9 cellular contexts compared by ENCODE assay signal in the genomic region with DNA sequence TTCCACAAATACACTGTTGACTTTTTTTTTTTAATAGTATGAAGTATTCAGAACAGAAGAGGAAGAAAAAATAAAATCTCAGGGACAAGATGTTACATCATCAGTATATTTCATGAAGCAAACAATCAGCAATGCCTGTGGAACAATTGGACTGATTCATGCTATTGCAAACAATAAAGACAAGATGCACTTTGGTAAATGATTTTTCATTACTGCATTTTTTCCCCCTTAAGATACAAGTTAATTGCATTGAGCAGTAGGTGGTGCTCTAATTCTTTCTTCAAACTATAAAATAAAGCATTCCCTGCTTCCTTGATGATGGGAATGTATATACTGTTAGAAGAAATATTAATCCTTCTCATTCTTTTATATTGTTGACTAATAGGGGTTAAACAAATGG. TPM values are rescaled to one million over a fixed set of nuclear protein-coding genes. Genes with fewer than 3 reads are reported as not detected.
A peak's percentile ranks its signal among the peaks of the same experiment; 100 is the strongest.
DNase-seq lines count a peak whose midpoint lies in the region; ATAC-seq, FAIRE-seq and TF ChIP-seq lines count a peak whose summit lies in the region.
"Had no signal": no experiment of that assay in that cellular context is flagged by ENCODE, and none has a peak within 500 bp of the region (broad histone marks: within the 10 kb centered on the region; RNA-seq: fewer than 3 reads in every experiment).

No MANE protein-coding gene starts in this region.

- no peak for TF ChIP-seq POLR2A in A549 (IDR thresholded peaks at IDR 0.05; ENCODE audit: low read length)

- H3K9me3 ChIP-seq in A549 (no peaks in the 10 kb centered on the region), WERI-Rb-1 (ENCODE audit: severe bottlenecking) (no peaks in the 10 kb centered on the region), tibial artery (no peaks in the 10 kb centered on the region)

- TF ChIP-seq CTCF in A549 (IDR thresholded peaks at IDR 0.05) (peak; percentile 50), GM10248 (IDR thresholded peaks at IDR 0.05; ENCODE audit: control extremely low read depth, extremely low read depth, low read depth, missing control alignments) (peak; percentile 52), WERI-Rb-1 (IDR thresholded peaks at IDR 0.05; ENCODE audit: low read depth, low read length) (no peak), tibial artery (IDR thresholded peaks at IDR 0.05) (peak in 1 of 2 experiments; percentile 5)

- intact Hi-C loops in tibial artery (cut with DNase I; ENCODE audit: low total_unique reads): no loop called here

- peak; percentile 48 to 60 for TF ChIP-seq RAD21 in A549 (conservative IDR thresholded peaks at IDR 0.05 in 1 of 2, IDR thresholded peaks at IDR 0.05 in 1 of 2)

- H3K4me3 ChIP-seq in A549 (no peak overlapping the region), WERI-Rb-1 (ENCODE audit: low read depth, low read length) (no peak overlapping the region), tibial artery (no peak overlapping the region)

- no peak for TF ChIP-seq EP300 in A549 (IDR thresholded peaks at IDR 0.05)

- CTCF ChIA-PET in A549 (lab: Yijun Ruan, JAX) (no interaction called here), GM10248 (lab: Yijun Ruan, JAX) (no interaction called here)

- no peak overlapping the region; the same call in 2 of the 3 replicates for H3K4me2 ChIP-seq in A549

- ATAC-seq in A549: peak; percentile 52 to 68; a peak in 4 of 6 replicates
- ATAC-seq in GM21619 (IDR thresholded peaks at IDR 0.05; ENCODE audit: unreplicated experiment): no peak
- ATAC-seq: Right ventricle myocardium inferior had no signal

- H3K36me3 ChIP-seq in WERI-Rb-1 (no peaks in the 10 kb centered on the region), tibial artery (peaks cover 26 to 37% (median 33%) of the 10 kb centered on the region in 3 donors)

- H3K4me1 ChIP-seq in A549: peaks cover 14% of the 10 kb centered on the region; the same call in 2 of the 3 replicates
- H3K4me1 ChIP-seq in tibial artery: no peaks in the 10 kb centered on the region

- peak; percentile 28 for FAIRE-seq in A549 (lab: Jason Lieb, UNC)

- POLR2A ChIA-PET in A549 (lab: Yijun Ruan, JAX) (no interaction called here), GM10248 (lab: Yijun Ruan, JAX) (no interaction called here)

- peak; percentile 2 to 56 for DNase-seq in A549 (ENCODE audit: low read depth in 1 of 2, low spot score in 1 of 2)
- no peak for DNase-seq in GM10248 (ENCODE audit: extremely low spot score)
- DNase-seq in RKO (ENCODE audit: low spot score): peak; percentile 63
- DNase-seq in fibroblast of the conjunctiva (ENCODE audit: low read depth): peak; percentile 17
- DNase-seq in WERI-Rb-1: no peak
- DNase-seq in activated CD4-positive, alpha-beta T cell treated with anti-CD3 and anti-CD28 coated beads, Interleukin-2, amount 50 U/mL, for 48 hours: no peak
- DNase-seq in tibial artery: no peak

- H3K27me3 ChIP-seq in WERI-Rb-1 (ENCODE audit: insufficient read depth, low read depth, severe bottlenecking) (no peaks in the 10 kb centered on the region), tibial artery (no peaks in the 10 kb centered on the region)

- H3K27ac ChIP-seq in A549 (no peak overlapping the region; a peak in 1 of 6 replicates), WERI-Rb-1 (no peak overlapping the region), tibial artery (no peak overlapping the region)

TF ChIP-seq in A549, 52 proteins besides CTCF, POLR2A, EP300 and RAD21:
- TF ChIP-seq SMC3 (IDR thresholded peaks at IDR 0.05): peak; percentile 32; the same call in 2 of the 3 replicates
- TF ChIP-seq EHF (CRISPR knock-in tag; IDR thresholded peaks at IDR 0.05): no peak

RNA-seq across cellular contexts. Expression of a gene that starts 17.1 kb away (rescaled TPM):
- polyA plus RNA-seq in A549 (2011; rRNA removed) (52.6 and 60.7 TPM in 2 replicates), A549 (2017; fragmentation: RNase III; extraction: RNeasy Plus Mini Kit Qiagen cat#74134 plus additional on column Dnase treatment) (46.3 to 52.1 TPM (median 46.6 TPM) in 3 replicates)
- 21.5 and 24.5 TPM in 2 replicates for polyA plus RNA-seq in A549 (2012; cell fraction: cytosol; rRNA removed)
- 5.2 and 8.1 TPM in 2 replicates for polyA plus RNA-seq in A549 (2012; cell fraction: nucleus; rRNA removed)
- 5.5 and 7.2 TPM in 2 replicates for polyA minus RNA-seq in A549 (2011; rRNA and poly(A)+ RNA removed)

RNA-seq across cellular contexts. Expression of a gene that starts 29.0 kb away (rescaled TPM):
- polyA plus RNA-seq in A549 (2011; rRNA removed) (206 and 227 TPM in 2 replicates), A549 (2017; fragmentation: RNase III; extraction: RNeasy Plus Mini Kit Qiagen cat#74134 plus additional on column Dnase treatment) (215 to 245 TPM (median 225 TPM) in 3 replicates)
- 43.6 and 53.6 TPM in 2 replicates for polyA plus RNA-seq in A549 (2012; cell fraction: cytosol; rRNA removed)
- polyA plus RNA-seq in A549 (2012; cell fraction: nucleus; rRNA removed): 11.2 and 15.5 TPM in 2 replicates
- 22.0 and 49.0 TPM in 2 replicates for polyA minus RNA-seq in A549 (2011; rRNA and poly(A)+ RNA removed)

Comparison
In these comparisons a context has a peak if more than half of its experiments do, and no peak if none do; other contexts are left out.
1. DNase-seq: peak in A549 (2 of 2), RKO (single experiment) and fibroblast of the conjunctiva (single experiment); none in GM10248 (single experiment), WERI-Rb-1 (single experiment), activated CD4-positive, alpha-beta T cell treated with anti-CD3 and anti-CD28 coated beads, Interleukin-2, amount 50 U/mL, for 48 hours (0 of 2) and tibial artery (0 of 2).